In the genomic region with DNA sequence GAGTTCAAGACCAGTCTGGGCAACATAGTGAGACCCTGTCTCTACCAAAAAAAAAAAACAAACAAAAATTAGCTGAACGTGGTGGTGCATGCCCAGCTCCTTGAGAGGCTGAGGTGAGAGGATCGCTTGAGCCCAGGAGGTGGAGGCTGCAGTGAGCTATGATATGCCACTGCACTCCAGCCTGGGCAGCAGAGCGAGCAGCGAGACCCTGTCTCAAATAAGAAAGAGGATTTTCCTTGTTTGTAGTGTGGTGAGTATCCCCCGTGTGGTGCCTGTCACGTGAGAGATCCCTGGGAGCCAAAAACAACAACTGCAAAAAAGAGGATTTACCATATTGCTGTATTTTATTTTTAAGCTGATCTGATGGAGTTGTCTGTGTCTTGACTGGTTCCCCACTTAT, we compare ENCODE assay signal across 26 cellular contexts. TPM values are rescaled to one million over a fixed set of nuclear protein-coding genes. Genes with fewer than 3 reads are reported as not detected.
A peak's percentile ranks its signal among the peaks of the same experiment; 100 is the strongest.
DNase-seq lines count a peak whose midpoint lies in the region; ATAC-seq lines count a peak whose summit lies in the region.
"Had no signal": no experiment of that assay in that cellular context is flagged by ENCODE, and none has a peak within 500 bp of the region (broad histone marks: within the 10 kb centered on the region; RNA-seq: fewer than 3 reads in every experiment).

No MANE protein-coding gene starts in this region.

- no peak overlapping the region for H4K8ac ChIP-seq in trophoblast cell (ENCODE audit: low read depth, low read length)

- H3K9me3 ChIP-seq in CD8-positive, alpha-beta memory T cell (ENCODE audit: low read length) = no peaks in the 10 kb centered on the region
- no peaks in the 10 kb centered on the region for H3K9me3 ChIP-seq in trophoblast cell (ENCODE audit: insufficient read depth, low read depth, low read length)

- ATAC-seq in activated CD4-positive, alpha-beta T cell treated with anti-CD3 and anti-CD28 coated beads for 36 hours = no peak
- no peak for ATAC-seq in activated T-helper 17 cell treated with anti-CD3 and anti-CD28 coated beads, Interleukin-2, amount 50 U/mL, for 72 hours (replicated peaks)
- ATAC-seq: HCT116 had no signal

- H2AFZ ChIP-seq in trophoblast cell (ENCODE audit: insufficient read depth, low read length, poor library complexity) = no peak overlapping the region
- H2AFZ ChIP-seq: GM23248 had no signal

- no peak overlapping the region for H3K4me2 ChIP-seq in trophoblast cell (ENCODE audit: low read length)
- H3K4me2 ChIP-seq: KMS-11 had no signal

- POLR2A ChIA-PET in activated CD4-positive, alpha-beta T cell treated with anti-CD3 and anti-CD28 coated beads for 36 hours (lab: Charles Lee) = interaction anchor here (0.6 kb wide), 2 partner anchors 18 to 49 kb away, joined by 3 read pairs; no protein-coding TSS in a partner anchor
- POLR2A ChIA-PET in CD8-positive, alpha-beta memory T cell (lab: Charles Lee) = no interaction called here

- peaks cover 23% of the 10 kb centered on the region for H3K36me3 Mint-ChIP-seq in activated CD4-positive, alpha-beta T cell treated with anti-CD3 and anti-CD28 coated beads for 36 hours (ENCODE audit: low read depth)
- peaks cover 0 to 65% (median 17%) of the 10 kb centered on the region in 3 donors for H3K36me3 Mint-ChIP-seq in CD8-positive, alpha-beta memory T cell
- H3K36me3 Mint-ChIP-seq in activated T-helper 17 cell treated with anti-CD3 and anti-CD28 coated beads, Interleukin-2, amount 50 U/mL, for 72 hours (ENCODE audit: low read depth) = peaks cover 64% of the 10 kb centered on the region

- H2BK5ac ChIP-seq in trophoblast cell (ENCODE audit: low read depth, low read length, poor library complexity) = no peak overlapping the region

- CTCF ChIA-PET in activated CD4-positive, alpha-beta T cell treated with anti-CD3 and anti-CD28 coated beads for 36 hours (lab: Charles Lee) = interaction anchor here (0.6 kb wide), 1 partner anchor 82 kb away, joined by 3 read pairs; no protein-coding TSS in a partner anchor
- CTCF ChIA-PET in CD8-positive, alpha-beta memory T cell (lab: Charles Lee) = no interaction called here

- no peak overlapping the region for H2BK12ac ChIP-seq in trophoblast cell (ENCODE audit: low read length)

- no peaks in the 10 kb centered on the region for H3K27me3 ChIP-seq in CD8-positive, alpha-beta memory T cell (ENCODE audit: insufficient read depth, low read length, poor library complexity, severe bottlenecking)
- H3K27me3 ChIP-seq in trophoblast cell (ENCODE audit: insufficient read depth, low read length) = no peaks in the 10 kb centered on the region

- peak overlapping the region; percentile 69 for H3K4ac ChIP-seq in trophoblast cell (ENCODE audit: low read depth, low read length)

- WGBS in trophoblast cell (ENCODE audit: extremely low coverage, insufficient coverage, insufficient read length) = no CpG with 5 or more reads among the region's 6 CpGs

- no peak overlapping the region for H4K12ac ChIP-seq in trophoblast cell (ENCODE audit: low read depth, low read length)

- intact Hi-C loops in activated CD4-positive, alpha-beta T cell treated with anti-CD3 and anti-CD28 coated beads for 36 hours (cut with DNase I, micrococcal nuclease) = no loop called here

- no peak overlapping the region for H3K4me3 ChIP-seq in CD8-positive, alpha-beta memory T cell (ENCODE audit: low read length)
- no peak overlapping the region for H3K4me3 ChIP-seq in trophoblast cell (ENCODE audit: low read depth, low read length)
- H3K4me3 ChIP-seq: GM23248, SK-N-MC had no signal

- H3K4me3 Mint-ChIP-seq in activated CD4-positive, alpha-beta T cell treated with anti-CD3 and anti-CD28 coated beads for 36 hours = no peak overlapping the region
- H3K4me3 Mint-ChIP-seq in CD8-positive, alpha-beta memory T cell = peak overlapping the region in 4 of 7 donors; percentile 21 to 77 (median 46)
- H3K4me3 Mint-ChIP-seq in activated T-helper 17 cell treated with anti-CD3 and anti-CD28 coated beads, Interleukin-2, amount 50 U/mL, for 72 hours = peak overlapping the region; percentile 13

- peak overlapping the region; percentile 37 for H3K27ac Mint-ChIP-seq in activated CD4-positive, alpha-beta T cell treated with anti-CD3 and anti-CD28 coated beads for 36 hours
- peak overlapping the region in 5 of 8 donors; percentile 13 to 82 (median 35) for H3K27ac Mint-ChIP-seq in CD8-positive, alpha-beta memory T cell
- peak overlapping the region; percentile 42 for H3K27ac Mint-ChIP-seq in activated T-helper 17 cell treated with anti-CD3 and anti-CD28 coated beads, Interleukin-2, amount 50 U/mL, for 72 hours

- peaks cover 70% of the 10 kb centered on the region for H3K4me1 Mint-ChIP-seq in activated CD4-positive, alpha-beta T cell treated with anti-CD3 and anti-CD28 coated beads for 36 hours
- peaks cover 75 to 97% (median 91%) of the 10 kb centered on the region in 3 donors for H3K4me1 Mint-ChIP-seq in CD8-positive, alpha-beta memory T cell
- peaks cover 48% of the 10 kb centered on the region for H3K4me1 Mint-ChIP-seq in activated T-helper 17 cell treated with anti-CD3 and anti-CD28 coated beads, Interleukin-2, amount 50 U/mL, for 72 hours

- no peak for DNase-seq in activated CD4-positive, alpha-beta T cell treated with anti-CD3 and anti-CD28 coated beads for 36 hours
- DNase-seq in activated CD4-positive, alpha-beta T cell treated with anti-CD3 and anti-CD28 coated beads, Interleukin-2, amount 50 U/mL, for 4 hours = no peak
- DNase-seq in CD8-positive, alpha-beta memory T cell = no peak
- DNase-seq in trophoblast cell (no peak), medulla oblongata (ENCODE audit: extremely low spot score) (no peak), NCI-H2171 (lab: John Stamatoyannopoulos, UW) (no peak), NCI-H69 (lab: John Stamatoyannopoulos, UW) (no peak)
- DNase-seq: ACHN, C1 segment of cervical spinal cord, COR-L47, DMS79 treated with DMSO at 0.1 percent for 48 hours, GM23248, IMR-90, NCI-H1092 treated with DMSO at 0.1 percent for 48 hours, NCI-H1436 treated with DMSO at 0.1 percent for 48 hours, NCI-H1930, NCI-H2227 treated with DMSO at 0.1 percent for 48 hours, NCI-H510A, NCI-H748 treated with DMSO at 0.1 percent for 48 hours, SHP77 treated with DMSO at 0.1 percent for 48 hours had no signal

- no peaks in the 10 kb centered on the region for H3K9me3 Mint-ChIP-seq in activated CD4-positive, alpha-beta T cell treated with anti-CD3 and anti-CD28 coated beads for 36 hours (ENCODE audit: low read depth)
- H3K9me3 Mint-ChIP-seq in CD8-positive, alpha-beta memory T cell = no peaks in the 10 kb centered on the region
- H3K9me3 Mint-ChIP-seq in activated T-helper 17 cell treated with anti-CD3 and anti-CD28 coated beads, Interleukin-2, amount 50 U/mL, for 72 hours = no peaks in the 10 kb centered on the region

- H3K14ac ChIP-seq in trophoblast cell (ENCODE audit: low read length) = no peak overlapping the region

- no peak overlapping the region for H4K91ac ChIP-seq in trophoblast cell (ENCODE audit: low read depth, low read length)

- H2BK120ac ChIP-seq in trophoblast cell (ENCODE audit: insufficient read depth, low read length, poor library complexity) = no peak overlapping the region

- H2AK5ac ChIP-seq in trophoblast cell (ENCODE audit: low read length) = no peak overlapping the region

- peaks cover 82% of the 10 kb centered on the region for H3K4me1 ChIP-seq in CD8-positive, alpha-beta memory T cell (ENCODE audit: insufficient read depth, low read length)
- H3K4me1 ChIP-seq in trophoblast cell (ENCODE audit: control insufficient read depth in 1 of 2, insufficient read depth in 2 of 2, low read length in 2 of 2) = no peaks in the 10 kb centered on the region

- H3K9ac ChIP-seq in trophoblast cell (ENCODE audit: low read length) = no peak overlapping the region
- H3K9ac ChIP-seq: GM23248, KMS-11 had no signal

- no peaks in the 10 kb centered on the region for H3K36me3 ChIP-seq in CD8-positive, alpha-beta memory T cell (ENCODE audit: insufficient read depth, low read length)
- peaks cover 0 to 3% of the 10 kb centered on the region in 2 experiments for H3K36me3 ChIP-seq in trophoblast cell (ENCODE audit: control insufficient read depth in 1 of 2, insufficient read depth in 2 of 2, low read length in 2 of 2)

- no peak overlapping the region for H3K18ac ChIP-seq in trophoblast cell (ENCODE audit: low read length)

- H3K79me1 ChIP-seq in trophoblast cell (ENCODE audit: low read length) = no peaks in the 10 kb centered on the region

- no peak overlapping the region for H3K27ac ChIP-seq in CD8-positive, alpha-beta memory T cell (ENCODE audit: low read depth, low read length)
- no peak overlapping the region for H3K27ac ChIP-seq in trophoblast cell (ENCODE audit: low read depth, low read length)
- H3K27ac ChIP-seq: 22Rv1, GM23248, KMS-11, RWPE1, SK-N-MC had no signal

- H3K79me2 ChIP-seq in trophoblast cell (ENCODE audit: control insufficient read depth, insufficient read depth, low read length, poor library complexity) = peaks cover 6% of the 10 kb centered on the region

- no peak overlapping the region for H3K23ac ChIP-seq in trophoblast cell (ENCODE audit: low read length)

- H3K27me3 Mint-ChIP-seq in activated CD4-positive, alpha-beta T cell treated with anti-CD3 and anti-CD28 coated beads for 36 hours = no peaks in the 10 kb centered on the region
- H3K27me3 Mint-ChIP-seq in CD8-positive, alpha-beta memory T cell = no peaks in the 10 kb centered on the region
- H3K27me3 Mint-ChIP-seq in activated T-helper 17 cell treated with anti-CD3 and anti-CD28 coated beads, Interleukin-2, amount 50 U/mL, for 72 hours = no peaks in the 10 kb centered on the region

RNA-seq across cellular contexts. Expression of gene EML4, which starts 9.2 kb away (rescaled TPM):
- total RNA-seq in activated CD4-positive, alpha-beta T cell treated with anti-CD3 and anti-CD28 coated beads for 36 hours = 10 to 100 TPM; 72.1 to 74.1 TPM
- total RNA-seq in CD8-positive, alpha-beta memory T cell = 10 to 100 TPM; 58.0 to 61.5 TPM
- polyA plus RNA-seq in CD8-positive, alpha-beta memory T cell = 70.8 TPM
- 10 to 100 TPM; 69.9 to 93.7 TPM for total RNA-seq in activated T-helper 17 cell treated with anti-CD3 and anti-CD28 coated beads, Interleukin-2, amount 50 U/mL, for 72 hours
- polyA plus RNA-seq in trophoblast cell (2013) = 32.8 and 33.8 TPM in 2 replicates
